Comparison of ENCODE assay signal across 20 cellular contexts in genomic region chr5:76283670-76284069, GRCh38.
DNase-seq lines count a peak whose midpoint lies in the region; ATAC-seq and TF ChIP-seq lines count a peak whose summit lies in the region.
"Had no signal": no experiment of that assay in that cellular context is flagged by ENCODE, and none has a peak within 500 bp of the region (broad histone marks: within the 10 kb centered on the region; RNA-seq: fewer than 3 reads in every experiment).

No MANE protein-coding gene starts in this region.

- no peak for TF ChIP-seq CTCF in psoas muscle (IDR thresholded peaks at IDR 0.05)
- no peak for TF ChIP-seq CTCF in BE2C (IDR thresholded peaks at IDR 0.05; ENCODE audit: low read depth, low read length)

- no peak overlapping the region for H2AK5ac ChIP-seq in mesendoderm (ENCODE audit: low read length)

- no peak overlapping the region for H3K56ac ChIP-seq in mesendoderm (ENCODE audit: low read length)

- no peak overlapping the region for H2BK120ac ChIP-seq in mesendoderm (ENCODE audit: low read depth, low read length)

- intact Hi-C loops in psoas muscle (cut with DNase I): no loop called here

- H3K27me3 ChIP-seq in mesendoderm (ENCODE audit: insufficient read depth, low read length, poor library complexity) (no peaks in the 10 kb centered on the region), psoas muscle (ENCODE audit: insufficient read depth in 3 of 3, low read length in 2 of 3) (no peaks in the 10 kb centered on the region), BE2C (0 out of 2 replicates have a peak, but pooled peaks cover 3% of the 10 kb centered on the region)

- H3K9me3 ChIP-seq in psoas muscle (no peaks in the 10 kb centered on the region), BE2C (no peaks in the 10 kb centered on the region)

- POLR2A ChIA-PET in activated naive CD8-positive, alpha-beta T cell treated with anti-CD3 and anti-CD28 coated beads, Interleukin-2, amount 10 ng/mL, durations not matched to agents 7 days and 5 days (lab: Charles Lee): no interaction called here

- H3K4me1 ChIP-seq in mesendoderm (ENCODE audit: control insufficient read depth, low read depth, low read length) (no peaks in the 10 kb centered on the region), psoas muscle (no peaks in the 10 kb centered on the region), BE2C (no peaks in the 10 kb centered on the region)

- no peak overlapping the region for H3K4me2 ChIP-seq in mesendoderm (ENCODE audit: low read length)

- H3K79me2 ChIP-seq in mesendoderm (ENCODE audit: control insufficient read depth, insufficient read depth, low read length): no peaks in the 10 kb centered on the region

- no peak overlapping the region for H3K23ac ChIP-seq in mesendoderm (ENCODE audit: low read length)

- H3K36me3 ChIP-seq in mesendoderm (ENCODE audit: control insufficient read depth, insufficient read depth, low read length) (no peaks in the 10 kb centered on the region), psoas muscle (ENCODE audit: insufficient read depth in 1 of 2, low read depth in 1 of 2) (no peaks in the 10 kb centered on the region), BE2C (no peaks in the 10 kb centered on the region)

- H3K27ac Mint-ChIP-seq in activated naive CD8-positive, alpha-beta T cell treated with anti-CD3 and anti-CD28 coated beads, Interleukin-2, amount 10 ng/mL, durations not matched to agents 7 days and 5 days: no peak overlapping the region
- H3K27ac Mint-ChIP-seq in activated naive CD8-positive, alpha-beta T cell treated with anti-CD3 and anti-CD28 coated beads, Interleukin-2, amount 50 U/mL, for 24 hours: no peak overlapping the region
- H3K27ac Mint-ChIP-seq in effector memory CD8-positive, alpha-beta T cell: no peak overlapping the region
- H3K27ac Mint-ChIP-seq: IgD-negative memory B cell had no signal

- H4K5ac ChIP-seq in mesendoderm (ENCODE audit: low read length): no peak overlapping the region

- H2BK15ac ChIP-seq in mesendoderm (replicated peaks; ENCODE audit: low read depth): no peak overlapping the region

- no peak for DNase-seq in activated naive CD8-positive, alpha-beta T cell treated with anti-CD3 and anti-CD28 coated beads, Interleukin-2, amount 10 ng/mL, durations not matched to agents 7 days and 5 days
- DNase-seq in activated naive CD8-positive, alpha-beta T cell treated with anti-CD3 and anti-CD28 coated beads, Interleukin-2, amount 50 U/mL, for 24 hours: no peak
- DNase-seq in effector memory CD8-positive, alpha-beta T cell: no peak
- DNase-seq in mesendoderm: peak; percentile 21
- no peak for DNase-seq in psoas muscle
- no peak for DNase-seq in BE2C
- DNase-seq: CD8-positive, alpha-beta memory T cell; DMS53; EL; GOT3; Karpas-422; NCI-H1092 treated with DMSO at 0.1 percent for 48 hours; NCI-H146; NCI-H2081; NCI-H748 treated with DMSO at 0.1 percent for 48 hours; RPMI8226 had no signal

- peak; percentile 60 for ATAC-seq in activated naive CD8-positive, alpha-beta T cell treated with anti-CD3 and anti-CD28 coated beads, Interleukin-2, amount 10 ng/mL, durations not matched to agents 7 days and 5 days (ENCODE audit: low read depth)
- ATAC-seq in activated naive CD8-positive, alpha-beta T cell treated with anti-CD3 and anti-CD28 coated beads, Interleukin-2, amount 50 U/mL, for 24 hours: no peak
- ATAC-seq in effector memory CD8-positive, alpha-beta T cell (replicated peaks): peak; percentile 47
- ATAC-seq in GM18498 (IDR thresholded peaks at IDR 0.05; ENCODE audit: unreplicated experiment): no peak
- ATAC-seq in psoas muscle: no peak
- ATAC-seq: GM12878, HCT116 had no signal

- no peak overlapping the region for H4K8ac ChIP-seq in mesendoderm (ENCODE audit: low read depth, low read length)

- no peaks in the 10 kb centered on the region for H3K79me1 ChIP-seq in mesendoderm (ENCODE audit: low read length)

- no peak overlapping the region for H3K18ac ChIP-seq in mesendoderm (ENCODE audit: low read length)

- H3K4me3 ChIP-seq in mesendoderm (ENCODE audit: low read length) (no peak overlapping the region), psoas muscle (no peak overlapping the region), BE2C (ENCODE audit: low read depth, low read length) (no peak overlapping the region)
- H3K4me3 ChIP-seq: GM12878 had no signal

- H2BK5ac ChIP-seq in mesendoderm (ENCODE audit: low read length): no peak overlapping the region

- no peaks in the 10 kb centered on the region for H3K36me3 Mint-ChIP-seq in activated naive CD8-positive, alpha-beta T cell treated with anti-CD3 and anti-CD28 coated beads, Interleukin-2, amount 10 ng/mL, durations not matched to agents 7 days and 5 days
- H3K36me3 Mint-ChIP-seq in activated naive CD8-positive, alpha-beta T cell treated with anti-CD3 and anti-CD28 coated beads, Interleukin-2, amount 50 U/mL, for 24 hours (ENCODE audit: low read depth): no peaks in the 10 kb centered on the region
- no peaks in the 10 kb centered on the region for H3K36me3 Mint-ChIP-seq in effector memory CD8-positive, alpha-beta T cell (ENCODE audit: insufficient read depth)
- H3K36me3 Mint-ChIP-seq: CD8-positive, alpha-beta memory T cell; IgD-negative memory B cell had no signal

- no peaks in the 10 kb centered on the region for H3K27me3 Mint-ChIP-seq in activated naive CD8-positive, alpha-beta T cell treated with anti-CD3 and anti-CD28 coated beads, Interleukin-2, amount 10 ng/mL, durations not matched to agents 7 days and 5 days
- H3K27me3 Mint-ChIP-seq in activated naive CD8-positive, alpha-beta T cell treated with anti-CD3 and anti-CD28 coated beads, Interleukin-2, amount 50 U/mL, for 24 hours: no peaks in the 10 kb centered on the region
- no peaks in the 10 kb centered on the region for H3K27me3 Mint-ChIP-seq in effector memory CD8-positive, alpha-beta T cell
- H3K27me3 Mint-ChIP-seq: CD8-positive, alpha-beta memory T cell; IgD-negative memory B cell had no signal

- H3K4ac ChIP-seq in mesendoderm (ENCODE audit: low read depth, low read length): no peak overlapping the region

- no peak overlapping the region for H3K9ac ChIP-seq in mesendoderm (ENCODE audit: low read length)

- H3K9me3 Mint-ChIP-seq in activated naive CD8-positive, alpha-beta T cell treated with anti-CD3 and anti-CD28 coated beads, Interleukin-2, amount 10 ng/mL, durations not matched to agents 7 days and 5 days: no peaks in the 10 kb centered on the region
- no peaks in the 10 kb centered on the region for H3K9me3 Mint-ChIP-seq in activated naive CD8-positive, alpha-beta T cell treated with anti-CD3 and anti-CD28 coated beads, Interleukin-2, amount 50 U/mL, for 24 hours
- no peaks in the 10 kb centered on the region for H3K9me3 Mint-ChIP-seq in effector memory CD8-positive, alpha-beta T cell
- H3K9me3 Mint-ChIP-seq: CD8-positive, alpha-beta memory T cell; IgD-negative memory B cell had no signal

- peaks cover 4% of the 10 kb centered on the region for H3K4me1 Mint-ChIP-seq in activated naive CD8-positive, alpha-beta T cell treated with anti-CD3 and anti-CD28 coated beads, Interleukin-2, amount 10 ng/mL, durations not matched to agents 7 days and 5 days
- H3K4me1 Mint-ChIP-seq in activated naive CD8-positive, alpha-beta T cell treated with anti-CD3 and anti-CD28 coated beads, Interleukin-2, amount 50 U/mL, for 24 hours: no peaks in the 10 kb centered on the region
- peaks cover 1 to 4% of the 10 kb centered on the region in 2 donors for H3K4me1 Mint-ChIP-seq in effector memory CD8-positive, alpha-beta T cell (ENCODE audit: low read depth in 2 of 2)
- H3K4me1 Mint-ChIP-seq: IgD-negative memory B cell had no signal

- H3K27ac ChIP-seq in mesendoderm (ENCODE audit: low read depth, low read length) (no peak overlapping the region), psoas muscle (no peak overlapping the region)

- no peak overlapping the region for H3K4me3 Mint-ChIP-seq in activated naive CD8-positive, alpha-beta T cell treated with anti-CD3 and anti-CD28 coated beads, Interleukin-2, amount 10 ng/mL, durations not matched to agents 7 days and 5 days
- no peak overlapping the region for H3K4me3 Mint-ChIP-seq in activated naive CD8-positive, alpha-beta T cell treated with anti-CD3 and anti-CD28 coated beads, Interleukin-2, amount 50 U/mL, for 24 hours
- H3K4me3 Mint-ChIP-seq in effector memory CD8-positive, alpha-beta T cell: no peak overlapping the region
- H3K4me3 Mint-ChIP-seq: CD8-positive, alpha-beta memory T cell; IgD-negative memory B cell had no signal

Comparison
In these comparisons a context has a peak if more than half of its experiments do, and no peak if none do; other contexts are left out.
1. ATAC-seq: peak in activated naive CD8-positive, alpha-beta T cell treated with anti-CD3 and anti-CD28 coated beads, Interleukin-2, amount 10 ng/mL, durations not matched to agents 7 days and 5 days (single experiment) and effector memory CD8-positive, alpha-beta T cell (single experiment); none in activated naive CD8-positive, alpha-beta T cell treated with anti-CD3 and anti-CD28 coated beads, Interleukin-2, amount 50 U/mL, for 24 hours (single experiment), GM18498 (single experiment) and psoas muscle (0 of 4).